ENCODE assay signal across 8 cellular contexts in the genomic region with DNA sequence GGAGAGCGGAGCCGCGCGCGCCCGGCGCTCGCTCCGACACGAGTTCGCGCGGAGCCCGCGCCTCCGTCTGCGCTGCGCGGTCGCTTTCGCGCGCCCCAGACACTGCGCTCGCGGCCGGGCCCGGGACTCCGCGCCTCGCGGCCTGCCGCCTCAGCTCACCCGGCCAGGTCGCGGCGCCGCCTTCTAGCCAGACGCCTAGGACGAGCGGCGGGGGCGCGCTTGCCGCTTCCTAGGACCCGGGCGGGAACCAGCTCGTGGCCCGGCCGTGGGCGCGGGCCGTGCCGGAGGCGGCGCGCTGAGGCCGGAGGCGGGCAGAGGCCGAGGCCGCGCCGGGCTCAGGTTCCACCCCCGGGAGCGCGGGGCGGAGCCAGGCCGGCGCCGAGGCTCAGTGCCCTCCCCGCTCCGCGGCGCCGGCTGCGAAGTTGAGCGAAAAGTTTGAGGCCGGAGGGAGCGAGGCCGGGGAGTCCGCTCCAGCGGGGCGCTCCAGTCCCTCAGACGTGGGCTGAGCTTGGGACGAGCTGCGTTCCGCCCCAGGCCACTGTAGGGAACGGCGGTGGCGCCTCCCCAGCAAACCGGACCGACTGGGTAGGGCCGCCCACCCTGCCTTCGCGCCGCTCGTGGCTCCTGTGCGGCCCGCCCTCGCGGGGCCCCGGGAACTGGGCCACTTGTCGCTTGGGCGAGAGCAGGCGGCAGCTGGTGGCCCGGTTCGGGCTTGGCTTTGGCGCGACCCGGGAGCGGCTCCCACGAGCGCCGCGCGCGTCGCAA. TPM values are rescaled to one million over a fixed set of nuclear protein-coding genes. Genes with fewer than 3 reads are reported as not detected.
DNase-seq lines count a peak whose midpoint lies in the region; ATAC-seq, FAIRE-seq and TF ChIP-seq lines count a peak whose summit lies in the region.

TSS of gene SPHK1 (plus strand) at position 388 of the 765 bp plus-strand sequence. CDS start 1,036 bp downstream, outside the sequence.

- no peaks in the 10 kb centered on the region for H3K27me3 Mint-ChIP-seq in activated naive CD8-positive, alpha-beta T cell

- TF ChIP-seq CTCF in AG04450 (IDR thresholded peaks at IDR 0.05; ENCODE audit: low read depth, low read length) (no peak), RWPE2 (IDR thresholded peaks at IDR 0.05; ENCODE audit: poor library complexity, severe bottlenecking) (no peak)

- CTCF ChIA-PET in AG04450 (lab: Charles Lee): interaction anchor here (0.7 to 3.5 kb wide), 13 partner anchors 9 to 370 kb away, joined by 3 to 43 read pairs (median 7); partner anchors contain the start of gene PRPSAP1

- H3K4me3 Mint-ChIP-seq in activated naive CD8-positive, alpha-beta T cell: peak within 1 kb of the TSS; percentile 91

- no peaks in the 10 kb centered on the region; the same call in 1 of the 2 replicates for H3K9me3 ChIP-seq in AG04450 (ENCODE audit: control insufficient read depth, insufficient read depth, low read length)
- no peaks in the 10 kb centered on the region for H3K9me3 ChIP-seq in RWPE2 (ENCODE audit: severe bottlenecking)

- DNase-seq in AG04450 (ENCODE audit: low read depth, low spot score) (no peak), RWPE2 (ENCODE audit: low spot score) (peak; percentile 81), head of caudate nucleus (peak in 29 of 42 donors; percentile 35 to 77 (median 55)), posterior vena cava (ENCODE audit: low spot score) (peak; percentile 93), urothelium cell line (ENCODE audit: low spot score) (peak; percentile 98)

- no peaks in the 10 kb centered on the region for H3K36me3 Mint-ChIP-seq in activated naive CD8-positive, alpha-beta T cell

- H3K27ac ChIP-seq in AG04450 (ENCODE audit: low read depth, low read length) (peak within 1 kb of the TSS; percentile 87), RWPE2 (ENCODE audit: poor library complexity, severe bottlenecking) (peak within 1 kb of the TSS; percentile 84)

- H3K4me3 ChIP-seq in AG04450 (ENCODE audit: low read depth, low read length): peak within 1 kb of the TSS; percentile 74
- peak within 1 kb of the TSS; percentile 49 for H3K4me3 ChIP-seq in RWPE2 (ENCODE audit: severe bottlenecking)

- H3K36me3 ChIP-seq in RWPE2 (ENCODE audit: low read depth): peaks cover 13% of the 10 kb centered on the region

- peak; percentile 37 for FAIRE-seq in urothelium cell line (lab: Jason Lieb, UNC)

- intact Hi-C loops in head of caudate nucleus (cut with DNase I) (no loop called here), posterior vena cava (cut with DNase I) (no loop called here)

- POLR2A ChIA-PET in AG04450 (lab: Yijun Ruan, JAX): interaction anchor here (0.6 to 3.8 kb wide), 8 partner anchors 8 to 120 kb away, joined by 3 to 37 read pairs (median 4); partner anchors contain the start of genes PRPSAP1 and UBALD2

- H3K9me3 Mint-ChIP-seq in activated naive CD8-positive, alpha-beta T cell (ENCODE audit: low read depth): no peaks in the 10 kb centered on the region

- peak within 1 kb of the TSS; percentile 80 for H3K27ac Mint-ChIP-seq in activated naive CD8-positive, alpha-beta T cell

- H3K4me1 ChIP-seq in RWPE2 (ENCODE audit: insufficient read depth, poor library complexity, severe bottlenecking): no peaks in the 10 kb centered on the region

- ATAC-seq in GM18909 (IDR thresholded peaks at IDR 0.05; ENCODE audit: poor library complexity, unreplicated experiment) (peak; percentile 51), HG03442 (IDR thresholded peaks at IDR 0.05; ENCODE audit: unreplicated experiment) (peak; percentile 52), RWPE2 (ENCODE audit: low read depth) (peak; percentile 60)

- H3K4me1 Mint-ChIP-seq in activated naive CD8-positive, alpha-beta T cell (ENCODE audit: low read depth): peaks cover 10% of the 10 kb centered on the region

- H3K27me3 ChIP-seq in AG04450 (ENCODE audit: control insufficient read depth, insufficient read depth, low read length) (no peaks in the 10 kb centered on the region), RWPE2 (ENCODE audit: insufficient read depth, poor library complexity, severe bottlenecking) (no peaks in the 10 kb centered on the region)

RNA-seq across cellular contexts. Expression of gene SPHK1, which starts in this region (rescaled TPM):
- 11.6 and 16.2 TPM in 2 replicates for polyA plus RNA-seq in AG04450 (2011; rRNA removed)
- 4.8 and 6.7 TPM in 2 replicates for polyA minus RNA-seq in AG04450 (2011; rRNA and poly(A)+ RNA removed)
- 10 to 100 TPM; 13.8 to 36.6 TPM for total RNA-seq in posterior vena cava
